22 cellular contexts compared by ENCODE assay signal in genomic region chr10:13719411-13719810, GRCh38.
A peak's percentile ranks its signal among the peaks of the same experiment; 100 is the strongest.
DNase-seq lines count a peak whose midpoint lies in the region; ATAC-seq lines count a peak whose summit lies in the region.
"Had no signal": no experiment of that assay in that cellular context is flagged by ENCODE, and none has a peak within 500 bp of the region (broad histone marks: within the 10 kb centered on the region; RNA-seq: fewer than 3 reads in every experiment).

No MANE protein-coding gene starts in this region.

- H3K9ac ChIP-seq in BLaER1 = peak overlapping the region; percentile 71; the same call in 1 of the 2 replicates
- H3K9ac ChIP-seq: parathyroid adenoma had no signal

- H3K9me3 ChIP-seq in BLaER1 = no peaks in the 10 kb centered on the region
- H3K9me3 ChIP-seq: vagina had no signal

- H3K36me3 ChIP-seq in BLaER1 = no peaks in the 10 kb centered on the region
- H3K36me3 ChIP-seq: cardiac muscle cell, vagina had no signal

- H3K27me3 ChIP-seq in BLaER1 = no peaks in the 10 kb centered on the region
- H3K27me3 ChIP-seq: cardiac muscle cell, foreskin keratinocyte, vagina had no signal

- peaks cover 0 to 7% of the 10 kb centered on the region in 2 donors for H3K4me1 Mint-ChIP-seq in effector memory CD8-positive, alpha-beta T cell (ENCODE audit: low read depth in 2 of 2)

- ATAC-seq in left cardiac atrium = peak; percentile 4 to 21
- ATAC-seq in effector memory CD8-positive, alpha-beta T cell (replicated peaks) = no peak
- ATAC-seq in GM21360 (IDR thresholded peaks at IDR 0.05; ENCODE audit: unreplicated experiment) = no peak
- no peak for ATAC-seq in GM21723 (IDR thresholded peaks at IDR 0.05; ENCODE audit: unreplicated experiment)
- ATAC-seq in sciatic nerve = no peak
- ATAC-seq: activated T-cell treated with anti-CD3 and anti-CD28 coated beads, Interleukin-2, amount 50 U/mL, for 72 hours; left lobe of liver; stimulated activated memory B cell treated with anti-CD40 and anti-IgM and Interleukin-4, amounts not matched to agents 10 μg/mL and 1 μg/mL and 100 μg/mL, for 72 hours had no signal

- no peak overlapping the region for H3K4me3 ChIP-seq in BLaER1
- H3K4me3 ChIP-seq: cardiac muscle cell, vagina had no signal

- peaks cover 47% of the 10 kb centered on the region for H3K4me1 ChIP-seq in BLaER1
- H3K4me1 ChIP-seq: parathyroid adenoma had no signal

- H3K9me3 Mint-ChIP-seq in effector memory CD8-positive, alpha-beta T cell = peaks cover 0 to 7% of the 10 kb centered on the region in 2 donors
- H3K9me3 Mint-ChIP-seq: activated naive CD8-positive, alpha-beta T cell treated with anti-CD3 and anti-CD28 coated beads, Interleukin-2, amount 10 ng/mL, durations not matched to agents 7 days and 5 days had no signal

- no peak for DNase-seq in left cardiac atrium
- peak; percentile 21 for DNase-seq in pons (ENCODE audit: low spot score)
- DNase-seq in effector memory CD8-positive, alpha-beta T cell = no peak
- no peak for DNase-seq in sciatic nerve (ENCODE audit: low spot score)
- DNase-seq: activated CD4-positive, CD25-positive, alpha-beta regulatory T cell; activated naive CD8-positive, alpha-beta T cell treated with anti-CD3 and anti-CD28 coated beads, Interleukin-2, amount 10 ng/mL, durations not matched to agents 7 days and 5 days; activated T-cell treated with anti-CD3 and anti-CD28 coated beads, Interleukin-2, amount 50 U/mL, for 72 hours; CD8-positive, alpha-beta memory T cell; foreskin keratinocyte; NCI-H2029; NCI-H524; stimulated activated CD4-positive, alpha-beta T cell treated with anti-CD3 and anti-CD28 coated beads, Interleukin-12 subunit alpha, Interleukin-12 subunit beta, amount 100 ng/mL, for 4 hours; T-helper 2 cell had no signal

- H3K36me3 Mint-ChIP-seq in effector memory CD8-positive, alpha-beta T cell (ENCODE audit: insufficient read depth) = no peaks in the 10 kb centered on the region
- H3K36me3 Mint-ChIP-seq: activated naive CD8-positive, alpha-beta T cell treated with anti-CD3 and anti-CD28 coated beads, Interleukin-2, amount 10 ng/mL, durations not matched to agents 7 days and 5 days had no signal

- peak overlapping the region; percentile 79 for H3K27ac ChIP-seq in BLaER1
- peak overlapping the region; percentile 86 for H3K27ac ChIP-seq in angular gyrus (ENCODE audit: low read depth, low read length)
- H3K27ac ChIP-seq: cardiac muscle cell, foreskin keratinocyte, parathyroid adenoma, vagina had no signal

- H3K4me2 ChIP-seq in BLaER1 = peak overlapping the region; percentile 83

- peaks cover 31 to 53% of the 10 kb centered on the region in 2 donors for H3K27me3 Mint-ChIP-seq in effector memory CD8-positive, alpha-beta T cell

- H4K20me1 ChIP-seq in BLaER1 = no peaks in the 10 kb centered on the region

- no peak overlapping the region for H3K27ac Mint-ChIP-seq in effector memory CD8-positive, alpha-beta T cell
- H3K27ac Mint-ChIP-seq: activated T-cell treated with anti-CD3 and anti-CD28 coated beads, Interleukin-2, amount 50 U/mL, for 72 hours; CD8-positive, alpha-beta memory T cell; stimulated activated memory B cell treated with anti-CD40 and anti-IgM and Interleukin-4, amounts not matched to agents 10 μg/mL and 1 μg/mL and 100 μg/mL, for 72 hours had no signal

- H3K4me3 Mint-ChIP-seq in effector memory CD8-positive, alpha-beta T cell = no peak overlapping the region
- H3K4me3 Mint-ChIP-seq: stimulated activated memory B cell treated with anti-CD40 and anti-IgM and Interleukin-4, amounts not matched to agents 10 μg/mL and 1 μg/mL and 100 μg/mL, for 72 hours had no signal

- intact Hi-C loops in left cardiac atrium (cut with DNase I) (loop anchor here in 1 of 2 donors (5.0 kb wide), 1 partner anchor 57 kb away; no protein-coding TSS in a partner anchor), sciatic nerve (cut with DNase I) (no loop called here)

Comparison
In these comparisons a context has a peak if more than half of its experiments do, and no peak if none do; other contexts are left out.
1. ATAC-seq: peak in left cardiac atrium (2 of 2); none in effector memory CD8-positive, alpha-beta T cell (single experiment), GM21360 (single experiment), GM21723 (single experiment) and sciatic nerve (single experiment).